In the genomic region with DNA sequence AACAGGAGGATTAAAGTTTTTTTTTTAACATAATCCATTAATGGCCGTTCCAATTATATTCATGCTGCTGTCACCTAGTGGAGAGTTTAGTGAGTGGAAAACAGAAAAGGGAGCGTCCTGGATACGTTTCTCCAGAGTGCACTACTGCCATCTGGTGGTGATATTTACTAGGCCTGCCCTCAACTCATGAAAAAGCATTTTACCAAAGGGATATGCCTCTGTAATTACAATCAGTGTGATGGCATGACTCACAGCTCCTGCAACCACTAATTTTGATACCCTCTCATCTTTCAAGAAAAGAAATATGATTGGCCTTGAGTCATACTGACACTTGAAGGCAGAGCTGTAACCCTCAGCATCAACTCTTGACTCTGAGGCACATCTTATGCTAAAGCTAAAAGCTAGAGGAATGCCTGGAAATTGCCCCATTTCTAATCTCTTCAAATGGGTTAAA, we compare ENCODE assay signal across 8 cellular contexts. TPM values are rescaled to one million over a fixed set of nuclear protein-coding genes. Genes with fewer than 3 reads are reported as not detected.
DNase-seq lines count a peak whose midpoint lies in the region; ATAC-seq and TF ChIP-seq lines count a peak whose summit lies in the region.

No MANE protein-coding gene starts in this region.

- H3K4me3 ChIP-seq in right lobe of liver = no peak overlapping the region

- peak; percentile 97 to 99 (median 99) for TF ChIP-seq CTCF in right lobe of liver (IDR thresholded peaks at IDR 0.05)

- no peaks in the 10 kb centered on the region for H3K4me1 ChIP-seq in right lobe of liver

- H3K27ac ChIP-seq in right lobe of liver = no peak overlapping the region

- H3K9me3 ChIP-seq in right lobe of liver = no peaks in the 10 kb centered on the region

- 0% methylated on average over 3 of the region's 3 CpGs for WGBS in right lobe of liver (ENCODE audit: insufficient coverage, low coverage, low lambda C conversion rate, missing lambda C conversion rate)

- peak; percentile 77 for ATAC-seq in GM19397 (IDR thresholded peaks at IDR 0.05; ENCODE audit: unreplicated experiment)
- peak; percentile 86 for ATAC-seq in HG03439 (IDR thresholded peaks at IDR 0.05; ENCODE audit: unreplicated experiment)
- ATAC-seq in right lobe of liver = peak; percentile 97 to 100 (median 99)

- no peak for TF ChIP-seq POLR2A in right lobe of liver (IDR thresholded peaks at IDR 0.05)

- intact Hi-C loops in right lobe of liver (cut with DNase I) = no loop called here

- no peaks in the 10 kb centered on the region for H3K36me3 ChIP-seq in right lobe of liver

- H3K27me3 ChIP-seq in right lobe of liver = no peaks in the 10 kb centered on the region

- peak; percentile 44 for DNase-seq in COLO829 (ENCODE audit: low spot score)
- peak; percentile 64 for DNase-seq in NCI-H446 treated with DMSO at 0.1 percent for 48 hours (lab: John Stamatoyannopoulos, UW)
- peak; percentile 17 for DNase-seq in activated CD4-positive, CD25-positive, alpha-beta regulatory T cell treated with anti-CD3 and anti-CD28 coated beads, Interleukin-2, amount 50 U/mL, for 16 hours (ENCODE audit: low read depth, low spot score)
- DNase-seq in dedifferentiated amniotic fluid mesenchymal stem cell (ENCODE audit: extremely low spot score) = peak; percentile 95
- peak in 1 of 3 donors; percentile 62 for DNase-seq in right lobe of liver
- DNase-seq in stimulated activated CD8-positive, alpha-beta memory T cell treated with anti-CD3 and anti-CD28 coated beads, Interleukin-15, amount 100 ng/mL, for 1 hour (ENCODE audit: low read depth) = peak; percentile 12

RNA-seq across cellular contexts. Expression of gene MINAR2, which starts 20.1 kb away (rescaled TPM):
- total RNA-seq in right lobe of liver = not detected
